8 cellular contexts compared by ENCODE assay signal in the genomic region with DNA sequence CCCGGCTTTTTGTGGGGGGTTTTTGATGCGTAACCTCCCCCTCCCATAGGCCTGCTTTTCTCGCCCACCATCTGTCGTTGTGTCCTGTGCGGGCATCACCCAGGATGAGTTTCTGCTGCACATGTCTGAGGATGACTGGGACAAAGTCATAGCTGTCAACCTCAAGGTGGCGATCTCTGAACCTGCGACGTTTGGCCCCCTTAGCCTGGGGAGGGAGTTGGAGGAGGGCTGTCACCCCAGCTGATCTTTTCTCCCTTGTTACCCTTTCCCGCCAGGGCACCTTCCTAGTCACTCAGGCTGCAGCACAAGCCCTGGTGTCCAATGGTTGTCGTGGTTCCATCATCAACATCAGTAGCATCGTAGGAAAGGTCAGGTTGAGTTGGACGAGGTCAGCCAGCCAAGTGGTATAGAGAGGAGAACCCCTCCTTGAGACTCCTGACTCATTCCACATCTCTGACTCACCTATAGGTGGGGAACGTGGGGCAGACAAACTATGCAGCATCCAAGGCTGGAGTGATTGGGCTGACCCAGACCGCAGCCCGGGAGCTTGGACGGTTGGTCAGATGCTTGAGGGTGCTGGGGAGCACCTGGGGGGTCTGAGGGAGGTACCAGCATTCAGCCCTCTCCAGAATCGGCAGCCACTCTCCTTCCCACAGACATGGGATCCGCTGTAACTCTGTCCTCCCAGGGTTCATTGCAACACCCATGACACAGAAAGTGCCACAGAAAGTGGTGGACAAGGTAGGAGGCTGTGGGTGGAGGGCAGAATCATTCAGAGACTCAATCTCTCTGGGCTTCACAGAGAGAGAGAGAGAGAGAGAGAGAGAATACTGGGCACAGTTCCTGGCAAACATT. TPM values are rescaled to one million over a fixed set of nuclear protein-coding genes. Genes with fewer than 3 reads are reported as not detected.
DNase-seq lines count a peak whose midpoint lies in the region; ATAC-seq and TF ChIP-seq lines count a peak whose summit lies in the region.

No MANE protein-coding gene starts in this region.

- H3K36me3 ChIP-seq in heart left ventricle, result peaks cover 0 to 38% (median 32%) of the 10 kb centered on the region in 9 donors
- H3K36me3 ChIP-seq in osteoblast (ENCODE audit: insufficient read depth, low read length), result peaks cover 36% of the 10 kb centered on the region

- H3K4me1 Mint-ChIP-seq in T-cell, result peaks cover 69 to 72% (median 69%) of the 10 kb centered on the region in 3 donors
- H3K4me1 Mint-ChIP-seq in endothelial cell (ENCODE audit: unreplicated experiment), result peaks cover 54% of the 10 kb centered on the region

- peaks cover 29% of the 10 kb centered on the region for H4K20me1 ChIP-seq in osteoblast (ENCODE audit: insufficient read depth, low read length)

- peak overlapping the region in 11 of 12 donors; percentile 46 to 95 (median 69) for H3K4me3 ChIP-seq in heart left ventricle
- H3K4me3 ChIP-seq in osteoblast (ENCODE audit: insufficient read depth, low read length), result peak overlapping the region; percentile 77

- H3K27ac Mint-ChIP-seq in T-cell (peak overlapping the region; percentile 83 to 88), endothelial cell (ENCODE audit: unreplicated experiment) (peak overlapping the region; percentile 74)

- H3K36me3 Mint-ChIP-seq in T-cell (peaks cover 33% of the 10 kb centered on the region), endothelial cell (ENCODE audit: low read depth, unreplicated experiment) (peaks cover 46% of the 10 kb centered on the region)

- H3K4me3 Mint-ChIP-seq in T-cell, result peak overlapping the region; percentile 79 to 97 (median 92)
- H3K4me3 Mint-ChIP-seq in endothelial cell (ENCODE audit: unreplicated experiment), result peak overlapping the region; percentile 96

- ATAC-seq in heart left ventricle, result no peak
- ATAC-seq in Right ventricle myocardium superior (ENCODE audit: poor library complexity), result no peak
- ATAC-seq in T-cell (replicated peaks in 1 of 4), result no peak
- ATAC-seq in HG03460 (IDR thresholded peaks at IDR 0.05; ENCODE audit: unreplicated experiment), result no peak
- ATAC-seq in HG03520 (IDR thresholded peaks at IDR 0.05; ENCODE audit: unreplicated experiment), result no peak

- no peak for TF ChIP-seq CTCF in heart left ventricle (IDR thresholded peaks at IDR 0.05)
- TF ChIP-seq CTCF in endothelial cell (IDR thresholded peaks at IDR 0.05; ENCODE audit: unreplicated experiment), result no peak
- TF ChIP-seq CTCF in osteoblast (IDR thresholded peaks at IDR 0.05; ENCODE audit: extremely low read depth, low read depth, low read length), result no peak

- H2AFZ ChIP-seq in osteoblast (ENCODE audit: low read length), result no peak overlapping the region

- H3K27me3 Mint-ChIP-seq in T-cell (peaks cover 0 to 5% of the 10 kb centered on the region in 2 donors), endothelial cell (ENCODE audit: unreplicated experiment) (peaks cover 24% of the 10 kb centered on the region)

- POLR2A ChIA-PET in T-cell (lab: Charles Lee), result interaction anchor here in 1 of 2 donors (0.6 kb wide), 1 partner anchor 93 kb away, joined by 7 read pairs; no protein-coding TSS in a partner anchor

- TF ChIP-seq POLR2A in heart left ventricle (IDR thresholded peaks at IDR 0.05), result no peak

- H3K79me2 ChIP-seq in osteoblast (ENCODE audit: insufficient read depth, low read length), result peaks cover 46% of the 10 kb centered on the region

- H3K9me3 ChIP-seq in heart left ventricle (no peaks in the 10 kb centered on the region), osteoblast (ENCODE audit: low read depth, low read length) (no peaks in the 10 kb centered on the region)

- peak overlapping the region; percentile 91 for H3K4me2 ChIP-seq in osteoblast (ENCODE audit: insufficient read depth, low read length)

- DNase-seq in heart left ventricle (no peak), Right ventricle myocardium superior (no peak), T-cell (peak in 1 of 34 experiments; percentile 20), endothelial cell (ENCODE audit: low spot score) (no peak), osteoblast (ENCODE audit: insufficient read length, low spot score, missing footprints) (peak; percentile 92), C1 segment of cervical spinal cord (lab: John Stamatoyannopoulos, UW) (no peak)

- H3K27me3 ChIP-seq in heart left ventricle (no peaks in the 10 kb centered on the region), osteoblast (ENCODE audit: insufficient read depth, low read length) (no peaks in the 10 kb centered on the region)

- CTCF ChIA-PET in T-cell (lab: Charles Lee), result interaction anchor here in 1 of 2 donors (1.2 kb wide), 1 partner anchor 43 kb away, joined by 7 read pairs; no protein-coding TSS in a partner anchor

- WGBS in heart left ventricle, 4 donors, result 49 to 58% (median 52%) methylated on average over 16 to 18 of the region's 18 CpGs

- no peaks in the 10 kb centered on the region for H3K9me3 Mint-ChIP-seq in T-cell
- H3K9me3 Mint-ChIP-seq in endothelial cell (ENCODE audit: unreplicated experiment), result no peaks in the 10 kb centered on the region

- intact Hi-C loops in heart left ventricle (cut with DNase I) (loop anchor here in 2 of 10 donors (5.0 to 10.0 kb wide), 2 partner anchors 42 to 1011 kb away; partner anchors contain the start of genes GPSM3 (in 1 of the 2) and PBX2 (in 1 of the 2)), Right ventricle myocardium superior (cut with DNase I) (loop anchor here (5.0 kb wide), 1 partner anchor 42 kb away; no protein-coding TSS in a partner anchor)

- H3K4me1 ChIP-seq in heart left ventricle, result peaks cover 10 to 57% (median 43%) of the 10 kb centered on the region in 12 donors
- H3K4me1 ChIP-seq in osteoblast (ENCODE audit: insufficient read depth, low read length), result peaks cover 57% of the 10 kb centered on the region

- peak overlapping the region in 6 of 12 donors; percentile 63 to 79 (median 74) for H3K27ac ChIP-seq in heart left ventricle
- H3K27ac ChIP-seq in osteoblast (ENCODE audit: low read depth, low read length), result peak overlapping the region; percentile 91

RNA-seq across cellular contexts. Expression of gene HSD17B8, which starts 0.9 kb away (rescaled TPM):
- total RNA-seq in heart left ventricle (10 to 100 TPM; 15.8 to 31.7 (median 18.8) TPM), Right ventricle myocardium superior (25.1 TPM), T-cell (10 to 100 TPM; 13.9 to 27.7 (median 24.4) TPM), endothelial cell (ENCODE audit: unreplicated experiment) (6.5 TPM), osteoblast (2.7 and 3.3 TPM in 2 replicates)
- 10 to 100 TPM; 16.7 to 17.9 TPM for polyA plus RNA-seq in heart left ventricle

RNA-seq across cellular contexts. Expression of gene RING1, which starts 2.9 kb away (rescaled TPM):
- 10 to 100 TPM in 8 of 9 donors, 1 to 10 TPM in 1; 8.4 to 32.2 (median 27.3) TPM for total RNA-seq in heart left ventricle
- 10 to 100 TPM; 26.2 to 36.9 TPM for polyA plus RNA-seq in heart left ventricle
- 26.4 TPM for total RNA-seq in Right ventricle myocardium superior
- 10 to 100 TPM; 37.7 to 43.8 (median 42.6) TPM for total RNA-seq in T-cell
- 19.6 TPM for total RNA-seq in endothelial cell (ENCODE audit: unreplicated experiment)
- total RNA-seq in osteoblast, result 34.0 and 34.2 TPM in 2 replicates

RNA-seq across cellular contexts. Expression of gene SLC39A7, which starts 4.7 kb away (rescaled TPM):
- 10 to 100 TPM; 42.4 to 70.4 (median 55.3) TPM for total RNA-seq in heart left ventricle
- 100 to 1,000 TPM in 1 of 2 donors, 10 to 100 TPM in 1; 39.9 to 197 TPM for polyA plus RNA-seq in heart left ventricle
- 46.0 TPM for total RNA-seq in Right ventricle myocardium superior
- 10 to 100 TPM; 19.1 to 44.0 (median 41.3) TPM for total RNA-seq in T-cell
- total RNA-seq in endothelial cell (ENCODE audit: unreplicated experiment), result 108 TPM
- 108 and 109 TPM in 2 replicates for total RNA-seq in osteoblast

RNA-seq across cellular contexts. Expression of gene RXRB, which starts 4.9 kb away (rescaled TPM):
- total RNA-seq in heart left ventricle, result 10 to 100 TPM; 20.7 to 39.6 (median 33.4) TPM
- 10 to 100 TPM; 24.6 to 29.8 TPM for polyA plus RNA-seq in heart left ventricle
- 37.9 TPM for total RNA-seq in Right ventricle myocardium superior
- total RNA-seq in T-cell, result 100 to 1,000 TPM in 2 of 5 donors, 10 to 100 TPM in 3; 65.5 to 104 (median 96.4) TPM
- total RNA-seq in endothelial cell (ENCODE audit: unreplicated experiment), result 35.8 TPM
- total RNA-seq in osteoblast, result 19.2 and 20.9 TPM in 2 replicates

RNA-seq across cellular contexts. Expression of gene COL11A2, which starts 13.1 kb away (rescaled TPM):
- total RNA-seq in heart left ventricle (1 to 10 TPM in 4 of 9 donors, under 1 TPM in 5; 0.42 to 2.3 (median 0.93) TPM), Right ventricle myocardium superior (0.94 TPM), T-cell (1 to 10 TPM; 1.3 to 9.7 (median 2.7) TPM), endothelial cell (ENCODE audit: unreplicated experiment) (127 TPM), osteoblast (1.8 TPM in 2 replicates)
- polyA plus RNA-seq in heart left ventricle, result 1 to 10 TPM in 1 of 2 donors, under 1 TPM in 1; 0.39 to 4.9 TPM
